In the genomic region with DNA sequence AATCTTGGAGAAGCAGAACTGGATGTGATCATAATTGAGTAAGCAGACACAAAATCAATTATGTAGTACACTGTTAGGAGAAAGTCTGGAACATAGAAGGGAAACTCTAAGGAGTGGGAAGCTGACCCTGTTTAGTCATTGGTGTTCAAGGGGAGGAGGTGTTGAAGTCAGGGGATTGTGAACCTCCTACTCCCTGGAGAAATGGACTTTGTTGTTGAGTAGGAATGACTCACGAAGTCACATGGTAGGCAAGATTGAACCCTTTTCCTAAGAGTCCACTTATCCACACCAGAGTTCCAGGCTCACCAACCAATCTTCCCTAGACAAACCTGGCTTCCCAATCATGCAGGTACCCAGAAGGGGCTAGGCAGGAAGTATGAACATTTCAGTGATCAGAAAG, we compare ENCODE assay signal across 27 cellular contexts.
DNase-seq lines count a peak whose midpoint lies in the region; ATAC-seq and TF ChIP-seq lines count a peak whose summit lies in the region.
"Had no signal": no experiment of that assay in that cellular context is flagged by ENCODE, and none has a peak within 500 bp of the region (broad histone marks: within the 10 kb centered on the region; RNA-seq: fewer than 3 reads in every experiment).

No MANE protein-coding gene starts in this region.

- H3K27ac Mint-ChIP-seq in WTC11: no peak overlapping the region
- H3K27ac Mint-ChIP-seq in CD4-positive, alpha-beta memory T cell: no peak overlapping the region
- H3K27ac Mint-ChIP-seq: activated naive CD4-positive, alpha-beta T cell treated with anti-CD3 and anti-CD28 coated beads, Interleukin-2, amount 50 U/mL, for 72 hours; CD8-positive, alpha-beta T cell; H9 had no signal

- no peaks in the 10 kb centered on the region for H4K20me1 ChIP-seq in GM23248 (ENCODE audit: insufficient read depth)

- no peaks in the 10 kb centered on the region for H3F3A ChIP-seq in GM23248 (ENCODE audit: insufficient read depth)

- peaks cover 29% of the 10 kb centered on the region for H3K4me1 Mint-ChIP-seq in WTC11
- no peaks in the 10 kb centered on the region for H3K4me1 Mint-ChIP-seq in CD4-positive, alpha-beta memory T cell

- H3K4me3 Mint-ChIP-seq in WTC11: no peak overlapping the region
- no peak overlapping the region for H3K4me3 Mint-ChIP-seq in CD4-positive, alpha-beta memory T cell
- H3K4me3 Mint-ChIP-seq: CD8-positive, alpha-beta T cell; H9 had no signal

- no peaks in the 10 kb centered on the region for H3K9me3 ChIP-seq in GM23248 (ENCODE audit: low read depth)
- no peaks in the 10 kb centered on the region for H3K9me3 ChIP-seq in CD4-positive, alpha-beta memory T cell (ENCODE audit: control insufficient read depth in 1 of 2, low read length in 2 of 2)
- H3K9me3 ChIP-seq: gastrocnemius medialis, thoracic aorta had no signal

- ATAC-seq in WTC11 (no peak), foreskin keratinocyte (peak; percentile 28)
- ATAC-seq: activated naive CD4-positive, alpha-beta T cell treated with anti-CD3 and anti-CD28 coated beads, Interleukin-2, amount 50 U/mL, for 72 hours; CD8-positive, alpha-beta T cell; gastrocnemius medialis; GM12878; stimulated activated naive CD8-positive, alpha-beta T cell treated with anti-CD3 and anti-CD28 coated beads, Interleukin-15, Interleukin-2, amounts not matched to agents 100 U/mL and 50 U/mL, for 24 hours had no signal

- in situ Hi-C loops in GM23248 (cut with MboI): no loop called here

- no peaks in the 10 kb centered on the region for H3K79me2 ChIP-seq in GM23248 (ENCODE audit: insufficient read depth)

- H3K27me3 ChIP-seq in GM23248 (replicated peaks; ENCODE audit: insufficient read depth): peaks cover 11% of the 10 kb centered on the region
- H3K27me3 ChIP-seq in foreskin keratinocyte: peaks cover 12% of the 10 kb centered on the region
- no peaks in the 10 kb centered on the region for H3K27me3 ChIP-seq in CD4-positive, alpha-beta memory T cell (ENCODE audit: insufficient read depth, low read length)
- H3K27me3 ChIP-seq: gastrocnemius medialis had no signal

- peak; percentile 38 for DNase-seq in GM23248
- DNase-seq in WTC11 (ENCODE audit: low spot score): no peak
- no peak for DNase-seq in foreskin keratinocyte
- peak; percentile 9 for DNase-seq in skeletal muscle cell (ENCODE audit: low read depth)
- no peak for DNase-seq in head of caudate nucleus
- no peak for DNase-seq in NOMO-1 treated with DMSO at 0.1 percent for 48 hours (lab: John Stamatoyannopoulos, UW; ENCODE audit: unreplicated experiment)
- no peak for DNase-seq in CD4-positive, alpha-beta memory T cell
- DNase-seq: activated CD4-positive, alpha-beta T cell treated with anti-CD3 and anti-CD28 coated beads for 48 hours; activated CD8-positive, alpha-beta memory T cell treated with anti-CD3 and anti-CD28 coated beads for 24 hours; activated effector memory CD4-positive, alpha-beta T cell treated with Interleukin-2 at 50 U/mL for 16 hours; anterior cingulate cortex; CD8-positive, alpha-beta T cell; effector CD8-positive, alpha-beta T cell; gastrocnemius medialis; H9; hippocampal formation; NCI-H446; NCI-H82; retina; stimulated activated naive CD8-positive, alpha-beta T cell treated with anti-CD3 and anti-CD28 coated beads, Interleukin-15, Interleukin-2, amounts not matched to agents 100 U/mL and 50 U/mL, for 24 hours; WERI-Rb-1 had no signal

- H3K9me2 ChIP-seq in GM23248 (ENCODE audit: insufficient read depth): no peaks in the 10 kb centered on the region

- 0 to 44% methylated on average over 1 of the region's 1 CpG for WGBS in GM23248 (ENCODE audit: low coverage in 1 of 2, low lambda C conversion rate in 2 of 2, missing lambda C conversion rate in 2 of 2), 2 experiments

- no peaks in the 10 kb centered on the region for H3K36me3 ChIP-seq in GM23248 (ENCODE audit: low read depth)
- no peaks in the 10 kb centered on the region for H3K36me3 ChIP-seq in CD4-positive, alpha-beta memory T cell (ENCODE audit: insufficient read depth, low read length)
- H3K36me3 ChIP-seq: gastrocnemius medialis, thoracic aorta, WERI-Rb-1 had no signal

- H3K27ac ChIP-seq in GM23248 (no peak overlapping the region), foreskin keratinocyte (no peak overlapping the region)
- no peak overlapping the region for H3K27ac ChIP-seq in CD4-positive, alpha-beta memory T cell (ENCODE audit: low read depth, low read length)
- H3K27ac ChIP-seq: coronary artery, epithelial cell of prostate, gastrocnemius medialis, thoracic aorta, WERI-Rb-1 had no signal

- H3K4me3 ChIP-seq in GM23248 (no peak overlapping the region), skeletal muscle cell (ENCODE audit: low read depth, low read length) (no peak overlapping the region)
- no peak overlapping the region for H3K4me3 ChIP-seq in CD4-positive, alpha-beta memory T cell (ENCODE audit: low read length in 2 of 2)
- H3K4me3 ChIP-seq: coronary artery, gastrocnemius medialis, GM12878, smooth muscle cell, thoracic aorta had no signal

- intact Hi-C loops in head of caudate nucleus (cut with DNase I): no loop called here
- intact Hi-C loops in CD4-positive, alpha-beta memory T cell (cut with micrococcal nuclease): no loop called here

- H3K9me3 Mint-ChIP-seq in WTC11: no peaks in the 10 kb centered on the region
- peaks cover 0 to 2% (median 0%) of the 10 kb centered on the region in 8 donors for H3K9me3 Mint-ChIP-seq in CD4-positive, alpha-beta memory T cell
- H3K9me3 Mint-ChIP-seq: activated naive CD4-positive, alpha-beta T cell treated with anti-CD3 and anti-CD28 coated beads, Interleukin-2, amount 50 U/mL, for 72 hours; CD8-positive, alpha-beta T cell; H9 had no signal

- CTCF ChIA-PET in WTC11 (lab: Charles Lee): interaction anchor here (0.9 kb wide), 1 partner anchor 9 kb away, joined by 4 read pairs; no protein-coding TSS in a partner anchor
- CTCF ChIA-PET in CD4-positive, alpha-beta memory T cell (lab: Charles Lee; ENCODE audit: partially characterized antibody): interaction anchor here (3.5 kb wide), 1 partner anchor 9 kb away, joined by 17 read pairs; no protein-coding TSS in a partner anchor

- no peaks in the 10 kb centered on the region for H3K4me1 ChIP-seq in GM23248 (ENCODE audit: insufficient read depth)
- no peaks in the 10 kb centered on the region for H3K4me1 ChIP-seq in foreskin keratinocyte
- no peaks in the 10 kb centered on the region for H3K4me1 ChIP-seq in CD4-positive, alpha-beta memory T cell (ENCODE audit: insufficient read depth, low read length)
- H3K4me1 ChIP-seq: gastrocnemius medialis had no signal

- no peak overlapping the region for H3K4me2 ChIP-seq in GM23248 (ENCODE audit: unreplicated experiment)
- H3K4me2 ChIP-seq: smooth muscle cell had no signal

- no peaks in the 10 kb centered on the region for H3K36me3 Mint-ChIP-seq in WTC11
- no peaks in the 10 kb centered on the region for H3K36me3 Mint-ChIP-seq in CD4-positive, alpha-beta memory T cell
- H3K36me3 Mint-ChIP-seq: activated naive CD4-positive, alpha-beta T cell treated with anti-CD3 and anti-CD28 coated beads, Interleukin-2, amount 50 U/mL, for 72 hours; CD8-positive, alpha-beta T cell had no signal

- no peak for TF ChIP-seq CTCF in WTC11 (IDR thresholded peaks at IDR 0.05)
- TF ChIP-seq CTCF in foreskin keratinocyte (conservative IDR thresholded peaks at IDR 0.05): no peak

- H2AFZ ChIP-seq in GM23248: no peak overlapping the region

- H3K9ac ChIP-seq in GM23248: no peak overlapping the region

- H3K27me3 Mint-ChIP-seq in WTC11 (ENCODE audit: low read depth): peaks cover 16% of the 10 kb centered on the region
- H3K27me3 Mint-ChIP-seq in CD4-positive, alpha-beta memory T cell: peaks cover 8 to 21% of the 10 kb centered on the region in 2 donors

- POLR2A ChIA-PET in WTC11 (lab: Charles Lee): no interaction called here
- POLR2A ChIA-PET in CD4-positive, alpha-beta memory T cell (lab: Charles Lee; ENCODE audit: partially characterized antibody): no interaction called here

TF ChIP-seq in WTC11, 78 proteins besides CTCF, POLR2A, EP300 and RAD21:
- TF ChIP-seq, protein P1, sequence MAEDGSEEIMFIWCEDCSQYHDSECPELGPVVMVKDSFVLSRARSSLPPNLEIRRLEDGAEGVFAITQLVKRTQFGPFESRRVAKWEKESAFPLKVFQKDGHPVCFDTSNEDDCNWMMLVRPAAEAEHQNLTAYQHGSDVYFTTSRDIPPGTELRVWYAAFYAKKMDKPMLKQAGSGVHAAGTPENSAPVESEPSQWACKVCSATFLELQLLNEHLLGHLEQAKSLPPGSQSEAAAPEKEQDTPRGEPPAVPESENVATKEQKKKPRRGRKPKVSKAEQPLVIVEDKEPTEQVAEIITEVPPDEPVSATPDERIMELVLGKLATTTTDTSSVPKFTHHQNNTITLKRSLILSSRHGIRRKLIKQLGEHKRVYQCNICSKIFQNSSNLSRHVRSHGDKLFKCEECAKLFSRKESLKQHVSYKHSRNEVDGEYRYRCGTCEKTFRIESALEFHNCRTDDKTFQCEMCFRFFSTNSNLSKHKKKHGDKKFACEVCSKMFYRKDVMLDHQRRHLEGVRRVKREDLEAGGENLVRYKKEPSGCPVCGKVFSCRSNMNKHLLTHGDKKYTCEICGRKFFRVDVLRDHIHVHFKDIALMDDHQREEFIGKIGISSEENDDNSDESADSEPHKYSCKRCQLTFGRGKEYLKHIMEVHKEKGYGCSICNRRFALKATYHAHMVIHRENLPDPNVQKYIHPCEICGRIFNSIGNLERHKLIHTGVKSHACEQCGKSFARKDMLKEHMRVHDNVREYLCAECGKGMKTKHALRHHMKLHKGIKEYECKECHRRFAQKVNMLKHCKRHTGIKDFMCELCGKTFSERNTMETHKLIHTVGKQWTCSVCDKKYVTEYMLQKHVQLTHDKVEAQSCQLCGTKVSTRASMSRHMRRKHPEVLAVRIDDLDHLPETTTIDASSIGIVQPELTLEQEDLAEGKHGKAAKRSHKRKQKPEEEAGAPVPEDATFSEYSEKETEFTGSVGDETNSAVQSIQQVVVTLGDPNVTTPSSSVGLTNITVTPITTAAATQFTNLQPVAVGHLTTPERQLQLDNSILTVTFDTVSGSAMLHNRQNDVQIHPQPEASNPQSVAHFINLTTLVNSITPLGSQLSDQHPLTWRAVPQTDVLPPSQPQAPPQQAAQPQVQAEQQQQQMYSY (CRISPR knock-in tag; IDR thresholded peaks at IDR 0.05): 0 out of 2 replicates have a peak, but pooled peaks have one; percentile 16
- TF ChIP-seq FOXK1 (CRISPR knock-in tag; IDR thresholded peaks at IDR 0.05): no peak

Comparison
In these comparisons a context has a peak if more than half of its experiments do, and no peak if none do; other contexts are left out.
1. DNase-seq: peak in GM23248 (single experiment) and skeletal muscle cell (single experiment); none in WTC11 (single experiment), foreskin keratinocyte (0 of 2), head of caudate nucleus (0 of 42), NOMO-1 treated with DMSO at 0.1 percent for 48 hours (single experiment) and CD4-positive, alpha-beta memory T cell (0 of 5).